1 cellular context compared by ENCODE assay signal in the genomic region with DNA sequence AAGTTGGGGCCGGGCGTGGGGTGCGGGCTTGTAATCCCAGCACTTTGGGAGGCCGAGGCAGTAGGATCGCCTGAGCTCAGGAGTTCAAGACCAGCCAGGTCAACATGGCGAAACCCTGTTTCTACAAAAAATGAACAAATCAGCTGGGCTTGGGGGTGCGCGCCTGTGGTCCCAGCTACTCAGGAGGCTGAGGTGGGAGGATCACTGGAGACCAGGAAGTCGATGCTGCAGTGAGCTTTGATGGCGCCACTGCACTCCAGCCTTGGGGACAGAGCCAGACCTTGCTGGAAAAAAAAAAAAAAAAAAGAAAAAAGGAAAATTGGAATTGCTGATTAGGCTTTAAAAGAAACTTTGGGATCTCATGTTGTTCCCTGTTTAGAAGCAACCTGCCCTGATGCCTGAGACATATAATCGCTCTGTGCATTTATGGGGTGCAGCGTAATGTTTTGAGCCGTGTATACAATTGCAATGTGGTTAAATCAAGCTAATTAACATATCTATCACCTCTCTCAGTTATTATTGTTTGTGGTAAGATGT.
TF ChIP-seq lines count a peak whose summit lies in the region.

No MANE protein-coding gene starts in this region.

TF ChIP-seq in GM23338, 12 proteins besides CTCF, POLR2A, EP300 and RAD21 (continued from another document):
- TF ChIP-seq, protein P1, sequence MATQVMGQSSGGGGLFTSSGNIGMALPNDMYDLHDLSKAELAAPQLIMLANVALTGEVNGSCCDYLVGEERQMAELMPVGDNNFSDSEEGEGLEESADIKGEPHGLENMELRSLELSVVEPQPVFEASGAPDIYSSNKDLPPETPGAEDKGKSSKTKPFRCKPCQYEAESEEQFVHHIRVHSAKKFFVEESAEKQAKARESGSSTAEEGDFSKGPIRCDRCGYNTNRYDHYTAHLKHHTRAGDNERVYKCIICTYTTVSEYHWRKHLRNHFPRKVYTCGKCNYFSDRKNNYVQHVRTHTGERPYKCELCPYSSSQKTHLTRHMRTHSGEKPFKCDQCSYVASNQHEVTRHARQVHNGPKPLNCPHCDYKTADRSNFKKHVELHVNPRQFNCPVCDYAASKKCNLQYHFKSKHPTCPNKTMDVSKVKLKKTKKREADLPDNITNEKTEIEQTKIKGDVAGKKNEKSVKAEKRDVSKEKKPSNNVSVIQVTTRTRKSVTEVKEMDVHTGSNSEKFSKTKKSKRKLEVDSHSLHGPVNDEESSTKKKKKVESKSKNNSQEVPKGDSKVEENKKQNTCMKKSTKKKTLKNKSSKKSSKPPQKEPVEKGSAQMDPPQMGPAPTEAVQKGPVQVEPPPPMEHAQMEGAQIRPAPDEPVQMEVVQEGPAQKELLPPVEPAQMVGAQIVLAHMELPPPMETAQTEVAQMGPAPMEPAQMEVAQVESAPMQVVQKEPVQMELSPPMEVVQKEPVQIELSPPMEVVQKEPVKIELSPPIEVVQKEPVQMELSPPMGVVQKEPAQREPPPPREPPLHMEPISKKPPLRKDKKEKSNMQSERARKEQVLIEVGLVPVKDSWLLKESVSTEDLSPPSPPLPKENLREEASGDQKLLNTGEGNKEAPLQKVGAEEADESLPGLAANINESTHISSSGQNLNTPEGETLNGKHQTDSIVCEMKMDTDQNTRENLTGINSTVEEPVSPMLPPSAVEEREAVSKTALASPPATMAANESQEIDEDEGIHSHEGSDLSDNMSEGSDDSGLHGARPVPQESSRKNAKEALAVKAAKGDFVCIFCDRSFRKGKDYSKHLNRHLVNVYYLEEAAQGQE (IDR thresholded peaks at IDR 0.05; ENCODE audit: unreplicated experiment) = no peak
- TF ChIP-seq, protein P2, sequence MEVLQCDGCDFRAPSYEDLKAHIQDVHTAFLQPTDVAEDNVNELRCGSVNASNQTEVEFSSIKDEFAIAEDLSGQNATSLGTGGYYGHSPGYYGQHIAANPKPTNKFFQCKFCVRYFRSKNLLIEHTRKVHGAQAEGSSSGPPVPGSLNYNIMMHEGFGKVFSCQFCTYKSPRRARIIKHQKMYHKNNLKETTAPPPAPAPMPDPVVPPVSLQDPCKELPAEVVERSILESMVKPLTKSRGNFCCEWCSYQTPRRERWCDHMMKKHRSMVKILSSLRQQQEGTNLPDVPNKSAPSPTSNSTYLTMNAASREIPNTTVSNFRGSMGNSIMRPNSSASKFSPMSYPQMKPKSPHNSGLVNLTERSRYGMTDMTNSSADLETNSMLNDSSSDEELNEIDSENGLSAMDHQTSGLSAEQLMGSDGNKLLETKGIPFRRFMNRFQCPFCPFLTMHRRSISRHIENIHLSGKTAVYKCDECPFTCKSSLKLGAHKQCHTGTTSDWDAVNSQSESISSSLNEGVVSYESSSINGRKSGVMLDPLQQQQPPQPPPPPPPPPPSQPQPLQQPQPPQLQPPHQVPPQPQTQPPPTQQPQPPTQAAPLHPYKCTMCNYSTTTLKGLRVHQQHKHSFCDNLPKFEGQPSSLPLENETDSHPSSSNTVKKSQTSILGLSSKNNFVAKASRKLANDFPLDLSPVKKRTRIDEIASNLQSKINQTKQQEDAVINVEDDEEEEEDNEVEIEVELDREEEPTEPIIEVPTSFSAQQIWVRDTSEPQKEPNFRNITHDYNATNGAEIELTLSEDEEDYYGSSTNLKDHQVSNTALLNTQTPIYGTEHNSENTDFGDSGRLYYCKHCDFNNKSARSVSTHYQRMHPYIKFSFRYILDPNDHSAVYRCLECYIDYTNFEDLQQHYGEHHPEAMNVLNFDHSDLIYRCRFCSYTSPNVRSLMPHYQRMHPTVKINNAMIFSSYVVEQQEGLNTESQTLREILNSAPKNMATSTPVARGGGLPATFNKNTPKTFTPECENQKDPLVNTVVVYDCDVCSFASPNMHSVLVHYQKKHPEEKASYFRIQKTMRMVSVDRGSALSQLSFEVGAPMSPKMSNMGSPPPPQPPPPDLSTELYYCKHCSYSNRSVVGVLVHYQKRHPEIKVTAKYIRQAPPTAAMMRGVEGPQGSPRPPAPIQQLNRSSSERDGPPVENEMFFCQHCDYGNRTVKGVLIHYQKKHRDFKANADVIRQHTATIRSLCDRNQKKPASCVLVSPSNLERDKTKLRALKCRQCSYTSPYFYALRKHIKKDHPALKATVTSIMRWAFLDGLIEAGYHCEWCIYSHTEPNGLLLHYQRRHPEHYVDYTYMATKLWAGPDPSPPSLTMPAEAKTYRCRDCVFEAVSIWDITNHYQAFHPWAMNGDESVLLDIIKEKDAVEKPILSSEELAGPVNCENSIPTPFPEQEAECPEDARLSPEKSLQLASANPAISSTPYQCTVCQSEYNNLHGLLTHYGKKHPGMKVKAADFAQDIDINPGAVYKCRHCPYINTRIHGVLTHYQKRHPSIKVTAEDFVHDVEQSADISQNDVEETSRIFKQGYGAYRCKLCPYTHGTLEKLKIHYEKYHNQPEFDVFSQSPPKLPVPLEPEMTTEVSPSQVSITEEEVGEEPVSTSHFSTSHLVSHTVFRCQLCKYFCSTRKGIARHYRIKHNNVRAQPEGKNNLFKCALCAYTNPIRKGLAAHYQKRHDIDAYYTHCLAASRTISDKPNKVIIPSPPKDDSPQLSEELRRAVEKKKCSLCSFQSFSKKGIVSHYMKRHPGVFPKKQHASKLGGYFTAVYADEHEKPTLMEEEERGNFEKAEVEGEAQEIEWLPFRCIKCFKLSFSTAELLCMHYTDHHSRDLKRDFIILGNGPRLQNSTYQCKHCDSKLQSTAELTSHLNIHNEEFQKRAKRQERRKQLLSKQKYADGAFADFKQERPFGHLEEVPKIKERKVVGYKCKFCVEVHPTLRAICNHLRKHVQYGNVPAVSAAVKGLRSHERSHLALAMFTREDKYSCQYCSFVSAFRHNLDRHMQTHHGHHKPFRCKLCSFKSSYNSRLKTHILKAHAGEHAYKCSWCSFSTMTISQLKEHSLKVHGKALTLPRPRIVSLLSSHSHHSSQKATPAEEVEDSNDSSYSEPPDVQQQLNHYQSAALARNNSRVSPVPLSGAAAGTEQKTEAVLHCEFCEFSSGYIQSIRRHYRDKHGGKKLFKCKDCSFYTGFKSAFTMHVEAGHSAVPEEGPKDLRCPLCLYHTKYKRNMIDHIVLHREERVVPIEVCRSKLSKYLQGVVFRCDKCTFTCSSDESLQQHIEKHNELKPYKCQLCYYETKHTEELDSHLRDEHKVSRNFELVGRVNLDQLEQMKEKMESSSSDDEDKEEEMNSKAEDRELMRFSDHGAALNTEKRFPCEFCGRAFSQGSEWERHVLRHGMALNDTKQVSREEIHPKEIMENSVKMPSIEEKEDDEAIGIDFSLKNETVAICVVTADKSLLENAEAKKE (CRISPR knock-in tag; IDR thresholded peaks at IDR 0.05) = no peak
- TF ChIP-seq, protein P3, sequence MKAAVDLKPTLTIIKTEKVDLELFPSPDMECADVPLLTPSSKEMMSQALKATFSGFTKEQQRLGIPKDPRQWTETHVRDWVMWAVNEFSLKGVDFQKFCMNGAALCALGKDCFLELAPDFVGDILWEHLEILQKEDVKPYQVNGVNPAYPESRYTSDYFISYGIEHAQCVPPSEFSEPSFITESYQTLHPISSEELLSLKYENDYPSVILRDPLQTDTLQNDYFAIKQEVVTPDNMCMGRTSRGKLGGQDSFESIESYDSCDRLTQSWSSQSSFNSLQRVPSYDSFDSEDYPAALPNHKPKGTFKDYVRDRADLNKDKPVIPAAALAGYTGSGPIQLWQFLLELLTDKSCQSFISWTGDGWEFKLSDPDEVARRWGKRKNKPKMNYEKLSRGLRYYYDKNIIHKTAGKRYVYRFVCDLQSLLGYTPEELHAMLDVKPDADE (IDR thresholded peaks at IDR 0.05) = no peak
- TF ChIP-seq JUNB (IDR thresholded peaks at IDR 0.05; ENCODE audit: unreplicated experiment) (no peak), POLR2AphosphoS5 (IDR thresholded peaks at IDR 0.05; ENCODE audit: low read depth) (no peak), ZNF331 (CRISPR knock-in tag; IDR thresholded peaks at IDR 0.05; ENCODE audit: low read depth) (no peak)
